ENCODE assay signal across 8 cellular contexts in the genomic region with DNA sequence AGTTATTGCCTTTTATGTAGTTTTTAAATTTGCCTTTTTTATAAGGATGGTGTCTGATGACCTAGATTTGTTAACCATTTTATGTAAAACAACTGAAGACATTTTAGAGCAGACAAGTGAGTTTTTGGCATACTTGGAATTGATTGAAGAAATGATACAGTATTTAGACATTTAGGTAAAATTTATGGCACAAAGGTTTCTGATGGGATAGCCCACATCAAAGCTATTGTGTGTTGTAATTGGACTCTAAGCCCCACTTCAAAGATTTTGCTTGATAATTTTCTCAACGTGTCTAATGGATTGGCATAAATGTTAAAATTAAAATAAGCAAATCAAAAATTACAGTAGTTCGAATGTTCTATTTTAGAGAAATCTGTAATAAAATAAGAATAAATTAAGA.
"Had no signal": no experiment of that assay in that cellular context is flagged by ENCODE, and none has a peak within 500 bp of the region (broad histone marks: within the 10 kb centered on the region; RNA-seq: fewer than 3 reads in every experiment).

No MANE protein-coding gene starts in this region.

- DNase-seq: GM23248, GOT3, H7, HFFc6, Kasumi-1, KG1 had no signal

- FAIRE-seq: HepG2 had no signal

- ATAC-seq: HCT116, HepG2 had no signal
